ENCODE assay signal across 1 cellular context in the genomic region with DNA sequence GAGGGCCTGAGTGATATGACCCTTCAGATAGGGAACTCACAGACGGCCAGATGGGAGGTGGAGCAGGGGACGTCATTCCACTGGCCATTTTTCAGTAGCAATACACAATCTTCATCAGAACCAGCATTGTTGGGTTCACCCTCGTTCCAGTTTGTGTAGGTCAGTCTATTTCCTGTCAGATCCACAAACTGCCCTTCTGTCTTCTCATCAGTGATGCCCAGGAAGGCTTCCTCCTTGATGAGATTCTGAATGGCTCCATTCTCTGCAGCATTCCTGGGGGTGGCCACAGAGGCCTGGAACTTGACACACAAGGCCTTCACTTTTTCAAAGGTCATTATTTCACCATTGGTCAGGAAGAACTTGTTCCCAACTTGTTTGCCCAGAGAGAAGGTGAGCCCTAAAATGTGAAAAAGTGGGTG.
TF ChIP-seq lines count a peak whose summit lies in the region.

No MANE protein-coding gene starts in this region.

TF ChIP-seq in HepG2, 621 proteins besides CTCF, POLR2A, EP300 and RAD21 (continued from another document):
- TF ChIP-seq, protein P1, sequence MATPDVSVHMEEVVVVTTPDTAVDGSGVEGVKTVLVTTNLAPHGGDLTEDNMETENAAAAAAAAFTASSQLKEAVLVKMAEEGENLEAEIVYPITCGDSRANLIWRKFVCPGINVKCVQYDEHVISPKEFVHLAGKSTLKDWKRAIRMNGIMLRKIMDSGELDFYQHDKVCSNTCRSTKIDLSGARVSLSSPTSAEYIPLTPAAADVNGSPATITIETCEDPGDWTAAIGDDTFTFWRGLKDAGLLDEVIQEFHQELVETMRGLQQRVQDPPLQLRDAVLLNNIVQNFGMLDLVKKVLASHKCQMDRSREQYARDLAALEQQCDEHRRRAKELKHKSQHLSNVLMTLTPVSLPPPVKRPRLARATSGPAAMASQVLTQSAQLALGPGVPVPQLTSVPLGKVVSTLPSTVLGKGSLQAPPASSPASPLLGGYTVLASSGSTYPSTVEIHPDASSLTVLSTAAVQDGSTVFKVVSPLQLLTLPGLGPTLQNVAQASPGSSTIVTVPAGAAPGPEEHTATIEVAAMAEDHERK (CRISPR knock-in tag; IDR thresholded peaks at IDR 0.05; ENCODE audit: low read depth): no peak
- TF ChIP-seq ZNF605 (CRISPR knock-in tag; IDR thresholded peaks at IDR 0.05) (no peak; the same call in 1 of the 2 replicates), XBP1 (CRISPR knock-in tag; IDR thresholded peaks at IDR 0.05) (no peak), MIXL1 (CRISPR knock-in tag; IDR thresholded peaks at IDR 0.05) (peak; percentile 76; the same call in 1 of the 2 replicates), NAIF1 (CRISPR knock-in tag; IDR thresholded peaks at IDR 0.05; ENCODE audit: borderline replicate concordance) (no peak), SKI (IDR thresholded peaks at IDR 0.05; ENCODE audit: partially characterized antibody) (no peak), YEATS4 (CRISPR knock-in tag; IDR thresholded peaks at IDR 0.05; ENCODE audit: borderline replicate concordance) (no peak), MEIS1 (CRISPR knock-in tag; IDR thresholded peaks at IDR 0.05; ENCODE audit: borderline replicate concordance) (no peak; the same call in 1 of the 2 replicates), ZNF83 (CRISPR knock-in tag; IDR thresholded peaks at IDR 0.05; ENCODE audit: borderline replicate concordance) (no peak), HNRNPL (IDR thresholded peaks at IDR 0.05; ENCODE audit: low read depth, low read length) (no peak), ZFP90 (CRISPR knock-in tag; IDR thresholded peaks at IDR 0.05; ENCODE audit: borderline replicate concordance) (no peak), FOXA3 (CRISPR knock-in tag; IDR thresholded peaks at IDR 0.05) (peak; percentile 65), KDM6A (CRISPR knock-in tag; IDR thresholded peaks at IDR 0.05; ENCODE audit: low read depth) (0 out of 2 replicates have a peak, but pooled peaks have one; percentile 28), ZSCAN12 (CRISPR knock-in tag; IDR thresholded peaks at IDR 0.05) (no peak), ZNF567 (CRISPR knock-in tag; IDR thresholded peaks at IDR 0.05; ENCODE audit: borderline replicate concordance) (no peak), ELF1 (CRISPR knock-in tag; IDR thresholded peaks at IDR 0.05) (no peak; the same call in 1 of the 2 replicates), NFE2L2 (IDR thresholded peaks at IDR 0.05; ENCODE audit: low read length) (no peak), ZSCAN31 (CRISPR knock-in tag; IDR thresholded peaks at IDR 0.05; ENCODE audit: low read depth) (no peak), THYN1 (CRISPR knock-in tag; IDR thresholded peaks at IDR 0.05; ENCODE audit: borderline replicate concordance, low read depth) (no peak), MXI1 (IDR thresholded peaks at IDR 0.05; ENCODE audit: borderline replicate concordance, low read depth, low read length) (no peak), ZNF75D (CRISPR knock-in tag; IDR thresholded peaks at IDR 0.05; ENCODE audit: borderline replicate concordance) (no peak), FIP1L1 (IDR thresholded peaks at IDR 0.05; ENCODE audit: borderline replicate concordance, insufficient read depth, low read depth, low read length) (no peak), ZNF33B (CRISPR knock-in tag; IDR thresholded peaks at IDR 0.05) (no peak), ARHGAP35 (CRISPR knock-in tag; IDR thresholded peaks at IDR 0.05; ENCODE audit: borderline replicate concordance) (no peak)
- TF ChIP-seq, protein P2, sequence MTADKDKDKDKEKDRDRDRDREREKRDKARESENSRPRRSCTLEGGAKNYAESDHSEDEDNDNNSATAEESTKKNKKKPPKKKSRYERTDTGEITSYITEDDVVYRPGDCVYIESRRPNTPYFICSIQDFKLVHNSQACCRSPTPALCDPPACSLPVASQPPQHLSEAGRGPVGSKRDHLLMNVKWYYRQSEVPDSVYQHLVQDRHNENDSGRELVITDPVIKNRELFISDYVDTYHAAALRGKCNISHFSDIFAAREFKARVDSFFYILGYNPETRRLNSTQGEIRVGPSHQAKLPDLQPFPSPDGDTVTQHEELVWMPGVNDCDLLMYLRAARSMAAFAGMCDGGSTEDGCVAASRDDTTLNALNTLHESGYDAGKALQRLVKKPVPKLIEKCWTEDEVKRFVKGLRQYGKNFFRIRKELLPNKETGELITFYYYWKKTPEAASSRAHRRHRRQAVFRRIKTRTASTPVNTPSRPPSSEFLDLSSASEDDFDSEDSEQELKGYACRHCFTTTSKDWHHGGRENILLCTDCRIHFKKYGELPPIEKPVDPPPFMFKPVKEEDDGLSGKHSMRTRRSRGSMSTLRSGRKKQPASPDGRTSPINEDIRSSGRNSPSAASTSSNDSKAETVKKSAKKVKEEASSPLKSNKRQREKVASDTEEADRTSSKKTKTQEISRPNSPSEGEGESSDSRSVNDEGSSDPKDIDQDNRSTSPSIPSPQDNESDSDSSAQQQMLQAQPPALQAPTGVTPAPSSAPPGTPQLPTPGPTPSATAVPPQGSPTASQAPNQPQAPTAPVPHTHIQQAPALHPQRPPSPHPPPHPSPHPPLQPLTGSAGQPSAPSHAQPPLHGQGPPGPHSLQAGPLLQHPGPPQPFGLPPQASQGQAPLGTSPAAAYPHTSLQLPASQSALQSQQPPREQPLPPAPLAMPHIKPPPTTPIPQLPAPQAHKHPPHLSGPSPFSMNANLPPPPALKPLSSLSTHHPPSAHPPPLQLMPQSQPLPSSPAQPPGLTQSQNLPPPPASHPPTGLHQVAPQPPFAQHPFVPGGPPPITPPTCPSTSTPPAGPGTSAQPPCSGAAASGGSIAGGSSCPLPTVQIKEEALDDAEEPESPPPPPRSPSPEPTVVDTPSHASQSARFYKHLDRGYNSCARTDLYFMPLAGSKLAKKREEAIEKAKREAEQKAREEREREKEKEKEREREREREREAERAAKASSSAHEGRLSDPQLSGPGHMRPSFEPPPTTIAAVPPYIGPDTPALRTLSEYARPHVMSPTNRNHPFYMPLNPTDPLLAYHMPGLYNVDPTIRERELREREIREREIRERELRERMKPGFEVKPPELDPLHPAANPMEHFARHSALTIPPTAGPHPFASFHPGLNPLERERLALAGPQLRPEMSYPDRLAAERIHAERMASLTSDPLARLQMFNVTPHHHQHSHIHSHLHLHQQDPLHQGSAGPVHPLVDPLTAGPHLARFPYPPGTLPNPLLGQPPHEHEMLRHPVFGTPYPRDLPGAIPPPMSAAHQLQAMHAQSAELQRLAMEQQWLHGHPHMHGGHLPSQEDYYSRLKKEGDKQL (CRISPR knock-in tag; IDR thresholded peaks at IDR 0.05; ENCODE audit: low read depth): no peak
- TF ChIP-seq, protein P3, sequence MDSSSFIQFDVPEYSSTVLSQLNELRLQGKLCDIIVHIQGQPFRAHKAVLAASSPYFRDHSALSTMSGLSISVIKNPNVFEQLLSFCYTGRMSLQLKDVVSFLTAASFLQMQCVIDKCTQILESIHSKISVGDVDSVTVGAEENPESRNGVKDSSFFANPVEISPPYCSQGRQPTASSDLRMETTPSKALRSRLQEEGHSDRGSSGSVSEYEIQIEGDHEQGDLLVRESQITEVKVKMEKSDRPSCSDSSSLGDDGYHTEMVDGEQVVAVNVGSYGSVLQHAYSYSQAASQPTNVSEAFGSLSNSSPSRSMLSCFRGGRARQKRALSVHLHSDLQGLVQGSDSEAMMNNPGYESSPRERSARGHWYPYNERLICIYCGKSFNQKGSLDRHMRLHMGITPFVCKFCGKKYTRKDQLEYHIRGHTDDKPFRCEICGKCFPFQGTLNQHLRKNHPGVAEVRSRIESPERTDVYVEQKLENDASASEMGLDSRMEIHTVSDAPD (CRISPR knock-in tag; IDR thresholded peaks at IDR 0.05): no peak
- TF ChIP-seq, protein P4, sequence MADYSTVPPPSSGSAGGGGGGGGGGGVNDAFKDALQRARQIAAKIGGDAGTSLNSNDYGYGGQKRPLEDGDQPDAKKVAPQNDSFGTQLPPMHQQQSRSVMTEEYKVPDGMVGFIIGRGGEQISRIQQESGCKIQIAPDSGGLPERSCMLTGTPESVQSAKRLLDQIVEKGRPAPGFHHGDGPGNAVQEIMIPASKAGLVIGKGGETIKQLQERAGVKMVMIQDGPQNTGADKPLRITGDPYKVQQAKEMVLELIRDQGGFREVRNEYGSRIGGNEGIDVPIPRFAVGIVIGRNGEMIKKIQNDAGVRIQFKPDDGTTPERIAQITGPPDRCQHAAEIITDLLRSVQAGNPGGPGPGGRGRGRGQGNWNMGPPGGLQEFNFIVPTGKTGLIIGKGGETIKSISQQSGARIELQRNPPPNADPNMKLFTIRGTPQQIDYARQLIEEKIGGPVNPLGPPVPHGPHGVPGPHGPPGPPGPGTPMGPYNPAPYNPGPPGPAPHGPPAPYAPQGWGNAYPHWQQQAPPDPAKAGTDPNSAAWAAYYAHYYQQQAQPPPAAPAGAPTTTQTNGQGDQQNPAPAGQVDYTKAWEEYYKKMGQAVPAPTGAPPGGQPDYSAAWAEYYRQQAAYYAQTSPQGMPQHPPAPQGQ (CRISPR knock-in tag; IDR thresholded peaks at IDR 0.05; ENCODE audit: borderline replicate concordance): no peak
- TF ChIP-seq, protein P5, sequence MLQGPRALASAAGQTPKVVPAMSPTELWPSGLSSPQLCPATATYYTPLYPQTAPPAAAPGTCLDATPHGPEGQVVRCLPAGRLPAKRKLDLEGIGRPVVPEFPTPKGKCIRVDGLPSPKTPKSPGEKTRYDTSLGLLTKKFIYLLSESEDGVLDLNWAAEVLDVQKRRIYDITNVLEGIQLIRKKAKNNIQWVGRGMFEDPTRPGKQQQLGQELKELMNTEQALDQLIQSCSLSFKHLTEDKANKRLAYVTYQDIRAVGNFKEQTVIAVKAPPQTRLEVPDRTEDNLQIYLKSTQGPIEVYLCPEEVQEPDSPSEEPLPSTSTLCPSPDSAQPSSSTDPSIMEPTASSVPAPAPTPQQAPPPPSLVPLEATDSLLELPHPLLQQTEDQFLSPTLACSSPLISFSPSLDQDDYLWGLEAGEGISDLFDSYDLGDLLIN (CRISPR knock-in tag; IDR thresholded peaks at IDR 0.05; ENCODE audit: borderline replicate concordance): no peak
- TF ChIP-seq, protein P6, sequence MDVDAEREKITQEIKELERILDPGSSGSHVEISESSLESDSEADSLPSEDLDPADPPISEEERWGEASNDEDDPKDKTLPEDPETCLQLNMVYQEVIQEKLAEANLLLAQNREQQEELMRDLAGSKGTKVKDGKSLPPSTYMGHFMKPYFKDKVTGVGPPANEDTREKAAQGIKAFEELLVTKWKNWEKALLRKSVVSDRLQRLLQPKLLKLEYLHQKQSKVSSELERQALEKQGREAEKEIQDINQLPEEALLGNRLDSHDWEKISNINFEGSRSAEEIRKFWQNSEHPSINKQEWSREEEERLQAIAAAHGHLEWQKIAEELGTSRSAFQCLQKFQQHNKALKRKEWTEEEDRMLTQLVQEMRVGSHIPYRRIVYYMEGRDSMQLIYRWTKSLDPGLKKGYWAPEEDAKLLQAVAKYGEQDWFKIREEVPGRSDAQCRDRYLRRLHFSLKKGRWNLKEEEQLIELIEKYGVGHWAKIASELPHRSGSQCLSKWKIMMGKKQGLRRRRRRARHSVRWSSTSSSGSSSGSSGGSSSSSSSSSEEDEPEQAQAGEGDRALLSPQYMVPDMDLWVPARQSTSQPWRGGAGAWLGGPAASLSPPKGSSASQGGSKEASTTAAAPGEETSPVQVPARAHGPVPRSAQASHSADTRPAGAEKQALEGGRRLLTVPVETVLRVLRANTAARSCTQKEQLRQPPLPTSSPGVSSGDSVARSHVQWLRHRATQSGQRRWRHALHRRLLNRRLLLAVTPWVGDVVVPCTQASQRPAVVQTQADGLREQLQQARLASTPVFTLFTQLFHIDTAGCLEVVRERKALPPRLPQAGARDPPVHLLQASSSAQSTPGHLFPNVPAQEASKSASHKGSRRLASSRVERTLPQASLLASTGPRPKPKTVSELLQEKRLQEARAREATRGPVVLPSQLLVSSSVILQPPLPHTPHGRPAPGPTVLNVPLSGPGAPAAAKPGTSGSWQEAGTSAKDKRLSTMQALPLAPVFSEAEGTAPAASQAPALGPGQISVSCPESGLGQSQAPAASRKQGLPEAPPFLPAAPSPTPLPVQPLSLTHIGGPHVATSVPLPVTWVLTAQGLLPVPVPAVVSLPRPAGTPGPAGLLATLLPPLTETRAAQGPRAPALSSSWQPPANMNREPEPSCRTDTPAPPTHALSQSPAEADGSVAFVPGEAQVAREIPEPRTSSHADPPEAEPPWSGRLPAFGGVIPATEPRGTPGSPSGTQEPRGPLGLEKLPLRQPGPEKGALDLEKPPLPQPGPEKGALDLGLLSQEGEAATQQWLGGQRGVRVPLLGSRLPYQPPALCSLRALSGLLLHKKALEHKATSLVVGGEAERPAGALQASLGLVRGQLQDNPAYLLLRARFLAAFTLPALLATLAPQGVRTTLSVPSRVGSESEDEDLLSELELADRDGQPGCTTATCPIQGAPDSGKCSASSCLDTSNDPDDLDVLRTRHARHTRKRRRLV (CRISPR knock-in tag; IDR thresholded peaks at IDR 0.05): no peak
- TF ChIP-seq, protein P7, sequence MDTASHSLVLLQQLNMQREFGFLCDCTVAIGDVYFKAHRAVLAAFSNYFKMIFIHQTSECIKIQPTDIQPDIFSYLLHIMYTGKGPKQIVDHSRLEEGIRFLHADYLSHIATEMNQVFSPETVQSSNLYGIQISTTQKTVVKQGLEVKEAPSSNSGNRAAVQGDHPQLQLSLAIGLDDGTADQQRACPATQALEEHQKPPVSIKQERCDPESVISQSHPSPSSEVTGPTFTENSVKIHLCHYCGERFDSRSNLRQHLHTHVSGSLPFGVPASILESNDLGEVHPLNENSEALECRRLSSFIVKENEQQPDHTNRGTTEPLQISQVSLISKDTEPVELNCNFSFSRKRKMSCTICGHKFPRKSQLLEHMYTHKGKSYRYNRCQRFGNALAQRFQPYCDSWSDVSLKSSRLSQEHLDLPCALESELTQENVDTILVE (CRISPR knock-in tag; IDR thresholded peaks at IDR 0.05): no peak
- TF ChIP-seq, protein P8, sequence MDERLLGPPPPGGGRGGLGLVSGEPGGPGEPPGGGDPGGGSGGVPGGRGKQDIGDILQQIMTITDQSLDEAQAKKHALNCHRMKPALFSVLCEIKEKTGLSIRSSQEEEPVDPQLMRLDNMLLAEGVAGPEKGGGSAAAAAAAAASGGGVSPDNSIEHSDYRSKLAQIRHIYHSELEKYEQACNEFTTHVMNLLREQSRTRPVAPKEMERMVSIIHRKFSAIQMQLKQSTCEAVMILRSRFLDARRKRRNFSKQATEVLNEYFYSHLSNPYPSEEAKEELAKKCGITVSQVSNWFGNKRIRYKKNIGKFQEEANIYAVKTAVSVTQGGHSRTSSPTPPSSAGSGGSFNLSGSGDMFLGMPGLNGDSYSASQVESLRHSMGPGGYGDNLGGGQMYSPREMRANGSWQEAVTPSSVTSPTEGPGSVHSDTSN (CRISPR knock-in tag; IDR thresholded peaks at IDR 0.05): no peak
- TF ChIP-seq, protein P9, sequence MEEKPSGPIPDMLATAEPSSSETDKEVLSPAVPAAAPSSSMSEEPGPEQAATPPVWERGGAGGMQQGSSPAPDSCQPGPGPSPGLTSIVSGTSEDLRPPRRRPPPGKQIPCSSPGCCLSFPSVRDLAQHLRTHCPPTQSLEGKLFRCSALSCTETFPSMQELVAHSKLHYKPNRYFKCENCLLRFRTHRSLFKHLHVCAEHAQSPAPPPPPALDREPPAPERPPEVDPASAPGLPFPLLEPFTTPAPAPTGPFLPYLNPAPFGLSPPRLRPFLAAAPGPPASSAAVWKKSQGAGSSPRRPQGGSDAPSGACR (CRISPR knock-in tag; IDR thresholded peaks at IDR 0.05): no peak
